Comparison of ENCODE assay signal across 1 cellular context in genomic region chr4:119025440-119025839, GRCh38.
TF ChIP-seq lines count a peak whose summit lies in the region.

No MANE protein-coding gene starts in this region.

TF ChIP-seq in GM23338, 12 proteins besides CTCF, POLR2A, EP300 and RAD21 (continued from another document):
- TF ChIP-seq ZNF114 (CRISPR knock-in tag; IDR thresholded peaks at IDR 0.05) (no peak), JUNB (IDR thresholded peaks at IDR 0.05; ENCODE audit: unreplicated experiment) (no peak), EZH2phosphoT487 (IDR thresholded peaks at IDR 0.05; ENCODE audit: unreplicated experiment) (no peak)
TF ChIP-seq in GM23338: peak in this region for 0.
